ENCODE assay signal across 1 cellular context in genomic region chr19:2726160-2726855, GRCh38.
TF ChIP-seq lines count a peak whose summit lies in the region.

No MANE protein-coding gene starts in this region.

TF ChIP-seq in K562, 482 proteins besides CTCF, POLR2A, EP300 and RAD21:
- no peak for TF ChIP-seq THRB (CRISPR knock-in tag; conservative IDR thresholded peaks at IDR 0.05)
- peak; percentile 62; the same call in 1 of the 2 replicates for TF ChIP-seq BCOR (IDR thresholded peaks at IDR 0.05)
- TF ChIP-seq PHTF2 (CRISPR knock-in tag; IDR thresholded peaks at IDR 0.05): no peak
- no peak for TF ChIP-seq ZBTB8A (IDR thresholded peaks at IDR 0.05; ENCODE audit: partially characterized antibody)
- TF ChIP-seq ZBTB33 (CRISPR knock-in tag; IDR thresholded peaks at IDR 0.05): 0 out of 2 replicates have a peak, but pooled peaks have one; percentile 18
- TF ChIP-seq RBM25 (IDR thresholded peaks at IDR 0.05; ENCODE audit: low read depth, low read length, severe bottlenecking): peak; percentile 86
- 0 out of 4 replicates have a peak, but pooled peaks of 1 of the 2 experiments have one; percentile 8 for TF ChIP-seq RCOR1 (IDR thresholded peaks at IDR 0.05; ENCODE audit: borderline replicate concordance in 1 of 2, low read depth in 2 of 2, low read length in 2 of 2)
